32 cellular contexts compared by ENCODE assay signal in genomic region chr3:93991286-93992030, GRCh38. TPM values are rescaled to one million over a fixed set of nuclear protein-coding genes. Genes with fewer than 3 reads are reported as not detected.
"Had no signal": no experiment of that assay in that cellular context is flagged by ENCODE, and none has a peak within 500 bp of the region (broad histone marks: within the 10 kb centered on the region; RNA-seq: fewer than 3 reads in every experiment).

No MANE protein-coding gene starts in this region.

- H3K27me3 Mint-ChIP-seq: activated CD4-positive, alpha-beta memory T cell treated with anti-CD3 and anti-CD28 coated beads, Interleukin-2, amount 10 ng/mL, durations not matched to agents 7 days and 5 days; activated CD8-positive, alpha-beta memory T cell treated with anti-CD3 and anti-CD28 coated beads, Interleukin-2, amount 10 ng/mL, durations not matched to agents 7 days and 5 days; activated naive CD4-positive, alpha-beta T cell treated with anti-CD3 and anti-CD28 coated beads, Interleukin-2, amount 10 ng/mL, durations not matched to agents 7 days and 5 days; activated naive CD8-positive, alpha-beta T cell had no signal

- H3K4me3 ChIP-seq: cardiac muscle cell, SJCRH30, SK-N-MC had no signal

- H3K27me3 ChIP-seq: cardiac muscle cell, SJCRH30 had no signal

- H3K36me3 Mint-ChIP-seq: activated CD8-positive, alpha-beta memory T cell treated with anti-CD3 and anti-CD28 coated beads, Interleukin-2, amount 10 ng/mL, durations not matched to agents 7 days and 5 days; activated naive CD4-positive, alpha-beta T cell treated with anti-CD3 and anti-CD28 coated beads, Interleukin-2, amount 10 ng/mL, durations not matched to agents 7 days and 5 days; activated naive CD8-positive, alpha-beta T cell had no signal

- H3K27ac Mint-ChIP-seq: activated CD4-positive, alpha-beta memory T cell treated with anti-CD3 and anti-CD28 coated beads, Interleukin-2, amount 10 ng/mL, durations not matched to agents 7 days and 5 days; activated CD8-positive, alpha-beta memory T cell treated with anti-CD3 and anti-CD28 coated beads, Interleukin-2, amount 10 ng/mL, durations not matched to agents 7 days and 5 days; activated naive CD4-positive, alpha-beta T cell treated with anti-CD3 and anti-CD28 coated beads, Interleukin-2, amount 10 ng/mL, durations not matched to agents 7 days and 5 days; activated naive CD8-positive, alpha-beta T cell had no signal

- ATAC-seq: activated CD8-positive, alpha-beta memory T cell treated with anti-CD3 and anti-CD28 coated beads, Interleukin-2, amount 10 ng/mL, durations not matched to agents 7 days and 5 days; Panc1 had no signal

- H3K4me3 Mint-ChIP-seq: activated CD4-positive, alpha-beta memory T cell treated with anti-CD3 and anti-CD28 coated beads, Interleukin-2, amount 10 ng/mL, durations not matched to agents 7 days and 5 days; activated CD8-positive, alpha-beta memory T cell treated with anti-CD3 and anti-CD28 coated beads, Interleukin-2, amount 10 ng/mL, durations not matched to agents 7 days and 5 days; activated naive CD4-positive, alpha-beta T cell treated with anti-CD3 and anti-CD28 coated beads, Interleukin-2, amount 10 ng/mL, durations not matched to agents 7 days and 5 days; activated naive CD8-positive, alpha-beta T cell had no signal

- DNase-seq: activated CD4-positive, alpha-beta memory T cell treated with anti-CD3 and anti-CD28 coated beads, Interleukin-2, amount 10 ng/mL, durations not matched to agents 7 days and 5 days; activated CD4-positive, alpha-beta T cell treated with anti-CD3 and anti-CD28 coated beads for 1 hour; activated CD4-positive, alpha-beta T cell treated with anti-CD3 and anti-CD28 coated beads for 48 hours; activated CD4-positive, CD25-positive, alpha-beta regulatory T cell; activated CD8-positive, alpha-beta memory T cell treated with anti-CD3 and anti-CD28 coated beads for 24 hours; activated CD8-positive, alpha-beta memory T cell treated with anti-CD3 and anti-CD28 coated beads, Interleukin-2, amount 10 ng/mL, durations not matched to agents 7 days and 5 days; activated CD8-positive, alpha-beta memory T cell treated with anti-CD3 and anti-CD28 coated beads, Interleukin-2, amount 50 U/mL, for 48 hours; activated effector memory CD4-positive, alpha-beta T cell treated with Interleukin-2 at 50 U/mL for 16 hours; activated naive CD4-positive, alpha-beta T cell treated with anti-CD3 and anti-CD28 coated beads, Interleukin-2, amount 10 ng/mL, durations not matched to agents 7 days and 5 days; activated T-cell treated with anti-CD3 and anti-CD28 coated beads, Interleukin-2, amount 50 U/mL, for 48 hours; amniotic stem cell; aorta; NCI-H1092 treated with DMSO at 0.1 percent for 48 hours; NCI-H146; NCI-H187; NCI-H2029 treated with DMSO at 0.1 percent for 48 hours; NCI-H2107; NCI-H2171; NCI-H524; SHP77; SJCRH30; T1000; WERI-Rb-1 had no signal

- H3K9me3 ChIP-seq: SJCRH30 had no signal

- H3K9me3 Mint-ChIP-seq: activated CD4-positive, alpha-beta memory T cell treated with anti-CD3 and anti-CD28 coated beads, Interleukin-2, amount 10 ng/mL, durations not matched to agents 7 days and 5 days; activated naive CD4-positive, alpha-beta T cell treated with anti-CD3 and anti-CD28 coated beads, Interleukin-2, amount 10 ng/mL, durations not matched to agents 7 days and 5 days had no signal

- H3K27ac ChIP-seq: cardiac muscle cell, KMS-11, SJCRH30, SK-N-MC, WERI-Rb-1 had no signal

- H3K9ac ChIP-seq: KMS-11 had no signal

- H3K4me2 ChIP-seq: KMS-11 had no signal

- H3K36me3 ChIP-seq: cardiac muscle cell had no signal

- H3K4me1 Mint-ChIP-seq: activated CD8-positive, alpha-beta memory T cell treated with anti-CD3 and anti-CD28 coated beads, Interleukin-2, amount 10 ng/mL, durations not matched to agents 7 days and 5 days; activated naive CD4-positive, alpha-beta T cell treated with anti-CD3 and anti-CD28 coated beads, Interleukin-2, amount 10 ng/mL, durations not matched to agents 7 days and 5 days had no signal

RNA-seq across cellular contexts. Expression of gene STX19, which starts 36.9 kb away (rescaled TPM):
- total RNA-seq: activated CD4-positive, alpha-beta memory T cell treated with anti-CD3 and anti-CD28 coated beads, Interleukin-2, amount 10 ng/mL, durations not matched to agents 7 days and 5 days; activated CD8-positive, alpha-beta memory T cell treated with anti-CD3 and anti-CD28 coated beads, Interleukin-2, amount 10 ng/mL, durations not matched to agents 7 days and 5 days; cardiac muscle cell; LHCN-M2; RPMI7951; SJCRH30; T-helper 1 cell treated with Interleukin-12 subunit alpha and Interleukin-12 subunit beta and Interleukin-4 antibody, amounts not matched to agents 30 ng/mL and 1 ng/mL, for 36 hours; T-helper 2 cell treated with Interferon-gamma antibody and Interleukin-4, amounts not matched to agents 100 ng/mL and 5 ng/mL, for 36 hours had no signal
- polyA plus RNA-seq: cardiac muscle cell had no signal
